30 cellular contexts compared by ENCODE assay signal in genomic region chr22:49202226-49202625, GRCh38.
DNase-seq lines count a peak whose midpoint lies in the region; ATAC-seq, FAIRE-seq and TF ChIP-seq lines count a peak whose summit lies in the region.
"Had no signal": no experiment of that assay in that cellular context is flagged by ENCODE, and none has a peak within 500 bp of the region (broad histone marks: within the 10 kb centered on the region; RNA-seq: fewer than 3 reads in every experiment).

No MANE protein-coding gene starts in this region.

- no peaks in the 10 kb centered on the region for H3K36me3 ChIP-seq in H7 (replicated peaks; ENCODE audit: control insufficient read depth, insufficient read depth, low read length)
- no peaks in the 10 kb centered on the region for H3K36me3 ChIP-seq in kidney (ENCODE audit: control insufficient read depth in 1 of 2, insufficient read depth in 2 of 2, low read length in 2 of 2)
- no peaks in the 10 kb centered on the region for H3K36me3 ChIP-seq in spleen
- H3K36me3 ChIP-seq in Karpas-422 (ENCODE audit: insufficient read depth, low read length): no peaks in the 10 kb centered on the region
- H3K36me3 ChIP-seq: esophagus squamous epithelium, heart right ventricle, ovary, thyroid gland had no signal

- H3K9me3 Mint-ChIP-seq in WTC11: no peaks in the 10 kb centered on the region
- H3K9me3 Mint-ChIP-seq: activated T-cell treated with anti-CD3 and anti-CD28 coated beads, Interleukin-2, amount 50 U/mL, for 4 hours; stimulated activated naive CD8-positive, alpha-beta T cell treated with anti-CD3 and anti-CD28 coated beads, Interleukin-15, amount 100 ng/mL, for 72 hours had no signal

- H3K27me3 Mint-ChIP-seq in WTC11 (ENCODE audit: low read depth): no peaks in the 10 kb centered on the region

- no peak overlapping the region for H3K27ac Mint-ChIP-seq in WTC11
- H3K27ac Mint-ChIP-seq: activated CD4-positive, alpha-beta T cell treated with anti-CD3 and anti-CD28 coated beads for 36 hours; nephron; stimulated activated naive CD8-positive, alpha-beta T cell treated with anti-CD3 and anti-CD28 coated beads, Interleukin-15, amount 100 ng/mL, for 72 hours had no signal

- ATAC-seq in WTC11: no peak
- ATAC-seq in HG02759 (IDR thresholded peaks at IDR 0.05; ENCODE audit: unreplicated experiment): no peak
- ATAC-seq: activated CD4-positive, alpha-beta T cell treated with anti-CD3 and anti-CD28 coated beads for 36 hours; activated T-cell treated with anti-CD3 and anti-CD28 coated beads, Interleukin-2, amount 50 U/mL, for 4 hours; foreskin keratinocyte; heart right ventricle; left cardiac atrium; stimulated activated naive CD8-positive, alpha-beta T cell treated with anti-CD3 and anti-CD28 coated beads, Interleukin-15, amount 100 ng/mL, for 72 hours had no signal

- no peak overlapping the region for H2AFZ ChIP-seq in Karpas-422 (ENCODE audit: low read length)

- intact Hi-C loops in kidney (cut with DNase I) (no loop called here), spleen (cut with DNase I; ENCODE audit: low total_unique reads) (no loop called here)

- H3K36me3 Mint-ChIP-seq in WTC11: no peaks in the 10 kb centered on the region

- no peaks in the 10 kb centered on the region for H3K4me1 ChIP-seq in kidney (ENCODE audit: control insufficient read depth in 1 of 2, insufficient read depth in 1 of 2, low read depth in 1 of 2, low read length in 2 of 2)
- H3K4me1 ChIP-seq in spleen: no peaks in the 10 kb centered on the region
- H3K4me1 ChIP-seq in Karpas-422 (ENCODE audit: low read length): no peaks in the 10 kb centered on the region
- H3K4me1 ChIP-seq: esophagus squamous epithelium, foreskin keratinocyte, thyroid gland had no signal

- FAIRE-seq in kidney (lab: Jason Lieb, UNC): no peak
- FAIRE-seq: RCC 7860 had no signal

- H4K20me1 ChIP-seq in Karpas-422 (ENCODE audit: insufficient read depth, low read depth, low read length): 0 out of 2 replicates have a peak, but pooled peaks cover 4% of the 10 kb centered on the region

- no peaks in the 10 kb centered on the region for H3K9me3 ChIP-seq in kidney (ENCODE audit: control insufficient read depth in 1 of 2, low read length in 2 of 2)
- H3K9me3 ChIP-seq in spleen: no peaks in the 10 kb centered on the region
- H3K9me3 ChIP-seq in Karpas-422 (ENCODE audit: low read length): no peaks in the 10 kb centered on the region
- H3K9me3 ChIP-seq: esophagus squamous epithelium, heart right ventricle, ovary, thyroid gland had no signal

- no peak overlapping the region for H3K4me2 ChIP-seq in Karpas-422 (ENCODE audit: low read depth, low read length, poor library complexity, severe bottlenecking)

- CTCF ChIA-PET in WTC11 (lab: Charles Lee): interaction anchor here (3.2 kb wide), 1 partner anchor 102 kb away, joined by 10 read pairs; no protein-coding TSS in a partner anchor

- H3K79me2 ChIP-seq in Karpas-422 (ENCODE audit: low read length): no peaks in the 10 kb centered on the region

- H3K27me3 ChIP-seq in H7 (ENCODE audit: control insufficient read depth, insufficient read depth, low read length) (no peaks in the 10 kb centered on the region), spleen (replicated peaks in 1 of 7) (peaks cover 0 to 44% (median 0%) of the 10 kb centered on the region in 7 donors), Karpas-422 (ENCODE audit: low read length) (no peaks in the 10 kb centered on the region)
- H3K27me3 ChIP-seq: foreskin keratinocyte, ovary, thyroid gland had no signal

- no peak overlapping the region for H3K9ac ChIP-seq in kidney (ENCODE audit: low read length in 2 of 2)
- no peak overlapping the region for H3K9ac ChIP-seq in Karpas-422 (ENCODE audit: low read length)

- H3K27ac ChIP-seq in kidney (ENCODE audit: low read depth in 2 of 2, low read length in 2 of 2): no peak overlapping the region
- no peak overlapping the region for H3K27ac ChIP-seq in spleen
- no peak overlapping the region for H3K27ac ChIP-seq in Karpas-422 (ENCODE audit: low read length)
- H3K27ac ChIP-seq: esophagus squamous epithelium, foreskin keratinocyte, heart right ventricle, ovary, thyroid gland had no signal

- peaks cover 16% of the 10 kb centered on the region for H3K4me1 Mint-ChIP-seq in WTC11
- H3K4me1 Mint-ChIP-seq: activated CD4-positive, alpha-beta T cell treated with anti-CD3 and anti-CD28 coated beads for 36 hours; nephron had no signal

- WGBS in spleen, 5 donors: 71 to 94% (median 81%) methylated on average over 7 to 8 of the region's 8 CpGs

- no peaks in the 10 kb centered on the region for H3K9me2 ChIP-seq in Karpas-422 (replicated peaks; ENCODE audit: insufficient read depth, low read length)

- H3K4me3 Mint-ChIP-seq in WTC11: no peak overlapping the region
- H3K4me3 Mint-ChIP-seq: activated CD4-positive, alpha-beta T cell treated with anti-CD3 and anti-CD28 coated beads for 36 hours; activated T-cell treated with anti-CD3 and anti-CD28 coated beads, Interleukin-2, amount 50 U/mL, for 4 hours; nephron; stimulated activated naive CD8-positive, alpha-beta T cell treated with anti-CD3 and anti-CD28 coated beads, Interleukin-15, amount 100 ng/mL, for 72 hours had no signal

- TF ChIP-seq POLR2A in spleen (IDR thresholded peaks at IDR 0.05): no peak

- H3K4me3 ChIP-seq in H7 (ENCODE audit: insufficient read depth, low read depth, low read length): no peak overlapping the region
- H3K4me3 ChIP-seq in kidney (ENCODE audit: low read length in 2 of 2): no peak overlapping the region
- H3K4me3 ChIP-seq in spleen: no peak overlapping the region
- no peak overlapping the region for H3K4me3 ChIP-seq in Karpas-422 (ENCODE audit: low read length)
- H3K4me3 ChIP-seq: esophagus squamous epithelium, heart right ventricle, ovary, thyroid gland had no signal

- POLR2A ChIA-PET in WTC11 (lab: Charles Lee): no interaction called here

- DNase-seq in H7: peak; percentile 36
- peak; percentile 3 for DNase-seq in WTC11 (ENCODE audit: low spot score)
- DNase-seq in kidney: peak; percentile 22
- DNase-seq in spleen: peak; percentile 54
- DNase-seq in Karpas-422: no peak
- DNase-seq in cortex of kidney (lab: John Stamatoyannopoulos, UW): no peak
- DNase-seq: activated CD4-positive, alpha-beta T cell treated with anti-CD3 and anti-CD28 coated beads for 36 hours; activated naive CD4-positive, alpha-beta T cell; activated T-cell treated with anti-CD3 and anti-CD28 coated beads, Interleukin-2, amount 50 U/mL, for 4 hours; central memory CD4-positive, alpha-beta T cell; dermis blood vessel endothelial cell; DMS153; esophagus squamous epithelium; foreskin keratinocyte; heart right ventricle; left cardiac atrium; mammary epithelial cell; MV-4-11; NCI-H1436 treated with DMSO at 0.1 percent for 48 hours; NCI-H446; NCI-H82; retina; SHP77 treated with DMSO at 0.1 percent for 48 hours; stimulated activated naive CD8-positive, alpha-beta T cell treated with anti-CD3 and anti-CD28 coated beads, Interleukin-15, amount 100 ng/mL, for 72 hours; T-helper 2 cell; thyroid gland had no signal

- TF ChIP-seq CTCF in WTC11 (IDR thresholded peaks at IDR 0.05) (no peak), kidney (IDR thresholded peaks at IDR 0.05; ENCODE audit: borderline replicate concordance, extremely low read depth, insufficient read depth) (no peak), spleen (IDR thresholded peaks at IDR 0.05 in 8 of 11, conservative IDR thresholded peaks at IDR 0.05 in 3 of 11) (no peak)

TF ChIP-seq in WTC11, 78 proteins besides CTCF, POLR2A, EP300 and RAD21 (continues in another document):
- no peak for TF ChIP-seq NR3C1 (CRISPR knock-in tag; conservative IDR thresholded peaks at IDR 0.05; ENCODE audit: low read depth)
- TF ChIP-seq, protein P1, sequence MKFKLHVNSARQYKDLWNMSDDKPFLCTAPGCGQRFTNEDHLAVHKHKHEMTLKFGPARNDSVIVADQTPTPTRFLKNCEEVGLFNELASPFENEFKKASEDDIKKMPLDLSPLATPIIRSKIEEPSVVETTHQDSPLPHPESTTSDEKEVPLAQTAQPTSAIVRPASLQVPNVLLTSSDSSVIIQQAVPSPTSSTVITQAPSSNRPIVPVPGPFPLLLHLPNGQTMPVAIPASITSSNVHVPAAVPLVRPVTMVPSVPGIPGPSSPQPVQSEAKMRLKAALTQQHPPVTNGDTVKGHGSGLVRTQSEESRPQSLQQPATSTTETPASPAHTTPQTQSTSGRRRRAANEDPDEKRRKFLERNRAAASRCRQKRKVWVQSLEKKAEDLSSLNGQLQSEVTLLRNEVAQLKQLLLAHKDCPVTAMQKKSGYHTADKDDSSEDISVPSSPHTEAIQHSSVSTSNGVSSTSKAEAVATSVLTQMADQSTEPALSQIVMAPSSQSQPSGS (CRISPR knock-in tag; IDR thresholded peaks at IDR 0.05; ENCODE audit: borderline replicate concordance, low read depth): no peak
- TF ChIP-seq ZNF512 (CRISPR knock-in tag; IDR thresholded peaks at IDR 0.05; ENCODE audit: borderline replicate concordance): no peak
- no peak for TF ChIP-seq PRRX2 (CRISPR knock-in tag; IDR thresholded peaks at IDR 0.05)
- TF ChIP-seq, protein P2, sequence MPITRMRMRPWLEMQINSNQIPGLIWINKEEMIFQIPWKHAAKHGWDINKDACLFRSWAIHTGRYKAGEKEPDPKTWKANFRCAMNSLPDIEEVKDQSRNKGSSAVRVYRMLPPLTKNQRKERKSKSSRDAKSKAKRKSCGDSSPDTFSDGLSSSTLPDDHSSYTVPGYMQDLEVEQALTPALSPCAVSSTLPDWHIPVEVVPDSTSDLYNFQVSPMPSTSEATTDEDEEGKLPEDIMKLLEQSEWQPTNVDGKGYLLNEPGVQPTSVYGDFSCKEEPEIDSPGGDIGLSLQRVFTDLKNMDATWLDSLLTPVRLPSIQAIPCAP (CRISPR knock-in tag; IDR thresholded peaks at IDR 0.05): no peak
- no peak for TF ChIP-seq ZNF138 (CRISPR knock-in tag; conservative IDR thresholded peaks at IDR 0.05)
- TF ChIP-seq KAT7 (CRISPR knock-in tag; IDR thresholded peaks at IDR 0.05; ENCODE audit: borderline replicate concordance): no peak

Comparison
In these comparisons a context has a peak if more than half of its experiments do, and no peak if none do; other contexts are left out.
1. DNase-seq: peak in H7 (single experiment), WTC11 (single experiment), kidney (single experiment) and spleen (single experiment); none in Karpas-422 (single experiment) and cortex of kidney (single experiment).